In genomic region chr6:167750956-167751358, GRCh38 we compare ENCODE assay signal across 12 cellular contexts.
DNase-seq lines count a peak whose midpoint lies in the region; ATAC-seq and TF ChIP-seq lines count a peak whose summit lies in the region.
"Had no signal": no experiment of that assay in that cellular context is flagged by ENCODE, and none has a peak within 500 bp of the region (broad histone marks: within the 10 kb centered on the region; RNA-seq: fewer than 3 reads in every experiment).

No MANE protein-coding gene starts in this region.

- TF ChIP-seq CTCF in WTC11 (IDR thresholded peaks at IDR 0.05) (no peak), HFFc6 (IDR thresholded peaks at IDR 0.05) (no peak)

- DNase-seq in G401 (ENCODE audit: low spot score): peak; percentile 96
- DNase-seq in WTC11 (ENCODE audit: low spot score): peak; percentile 38
- DNase-seq in iPS DF 4.7 (ENCODE audit: extremely low read depth, low spot score): peak; percentile 46
- peak; percentile 94 for DNase-seq in renal cortical epithelial cell (ENCODE audit: low read depth)
- DNase-seq in HFFc6: no peak
- DNase-seq in COR-L47 (lab: John Stamatoyannopoulos, UW): no peak
- no peak for DNase-seq in GDM1 (lab: John Stamatoyannopoulos, UW)
- DNase-seq in activated gamma-delta T cell treated with Interleukin-2 at 50 U/mL for 16 hours: no peak
- DNase-seq: KG1; naive thymus-derived CD4-positive, alpha-beta T cell had no signal

- no peaks in the 10 kb centered on the region for H3K27me3 Mint-ChIP-seq in WTC11 (ENCODE audit: low read depth)
- peaks cover 1% of the 10 kb centered on the region for H3K27me3 Mint-ChIP-seq in HFFc6 (ENCODE audit: insufficient read depth)

- peak; percentile 88 for ATAC-seq in WTC11
- ATAC-seq: activated T-helper 17 cell treated with anti-CD3 and anti-CD28 coated beads, Interleukin-2, amount 50 U/mL, for 72 hours; naive thymus-derived CD4-positive, alpha-beta T cell had no signal

- POLR2A ChIA-PET in WTC11 (lab: Charles Lee): interaction anchor here (0.6 kb wide), 1 partner anchor 35 kb away, joined by 5 read pairs; no protein-coding TSS in a partner anchor

- H3K36me3 Mint-ChIP-seq in WTC11: no peaks in the 10 kb centered on the region
- no peaks in the 10 kb centered on the region for H3K36me3 Mint-ChIP-seq in HFFc6 (ENCODE audit: low read depth)
- H3K36me3 Mint-ChIP-seq: naive thymus-derived CD4-positive, alpha-beta T cell had no signal

- H3K9me3 Mint-ChIP-seq in WTC11 (peaks cover 7% of the 10 kb centered on the region; the same call in 1 of the 2 replicates), HFFc6 (peaks cover 8% of the 10 kb centered on the region; the same call in 1 of the 2 replicates)
- H3K9me3 Mint-ChIP-seq: activated T-helper 17 cell treated with anti-CD3 and anti-CD28 coated beads, Interleukin-2, amount 50 U/mL, for 72 hours; central memory CD8-positive, alpha-beta T cell had no signal

- H3K4me1 Mint-ChIP-seq in WTC11 (peaks cover 18% of the 10 kb centered on the region), HFFc6 (ENCODE audit: low read depth) (no peaks in the 10 kb centered on the region)
- H3K4me1 Mint-ChIP-seq: activated T-helper 17 cell treated with anti-CD3 and anti-CD28 coated beads, Interleukin-2, amount 50 U/mL, for 72 hours; central memory CD8-positive, alpha-beta T cell had no signal

- no peak overlapping the region for H3K27ac Mint-ChIP-seq in WTC11
- no peak overlapping the region for H3K27ac Mint-ChIP-seq in HFFc6
- H3K27ac Mint-ChIP-seq: activated T-helper 17 cell treated with anti-CD3 and anti-CD28 coated beads, Interleukin-2, amount 50 U/mL, for 72 hours; naive thymus-derived CD4-positive, alpha-beta T cell had no signal

- CTCF ChIA-PET in WTC11 (lab: Charles Lee): no interaction called here

- in situ Hi-C loops in G401 (cut with HindIII; ENCODE audit: low sequenced_read_pairs): no loop called here

- H3K4me3 Mint-ChIP-seq in WTC11 (no peak overlapping the region), HFFc6 (no peak overlapping the region)
- H3K4me3 Mint-ChIP-seq: activated T-helper 17 cell treated with anti-CD3 and anti-CD28 coated beads, Interleukin-2, amount 50 U/mL, for 72 hours; central memory CD8-positive, alpha-beta T cell; naive thymus-derived CD4-positive, alpha-beta T cell had no signal

TF ChIP-seq in WTC11, 78 proteins besides CTCF, POLR2A, EP300 and RAD21:
- TF ChIP-seq E2F1 (CRISPR knock-in tag; IDR thresholded peaks at IDR 0.05): no peak
- no peak for TF ChIP-seq ZNF121 (CRISPR knock-in tag; IDR thresholded peaks at IDR 0.05)
- peak; percentile 53; the same call in 1 of the 2 replicates for TF ChIP-seq FOXP1 (CRISPR knock-in tag; IDR thresholded peaks at IDR 0.05; ENCODE audit: borderline replicate concordance)
- peak; percentile 76 for TF ChIP-seq MAX (CRISPR knock-in tag; IDR thresholded peaks at IDR 0.05)
- peak; percentile 64; the same call in 1 of the 2 replicates for TF ChIP-seq FOXK1 (CRISPR knock-in tag; IDR thresholded peaks at IDR 0.05)
- no peak for TF ChIP-seq ATF3 (CRISPR knock-in tag; conservative IDR thresholded peaks at IDR 0.05)
- TF ChIP-seq ESRRA (CRISPR knock-in tag; IDR thresholded peaks at IDR 0.05; ENCODE audit: borderline replicate concordance): no peak
- TF ChIP-seq ZBTB43 (CRISPR knock-in tag; IDR thresholded peaks at IDR 0.05): no peak
- no peak for TF ChIP-seq NFYB (CRISPR knock-in tag; conservative IDR thresholded peaks at IDR 0.05; ENCODE audit: low read depth)
- peak; percentile 52; the same call in 1 of the 2 replicates for TF ChIP-seq USF1 (CRISPR knock-in tag; IDR thresholded peaks at IDR 0.05)
- peak; percentile 81 for TF ChIP-seq USF2 (CRISPR knock-in tag; IDR thresholded peaks at IDR 0.05)
- TF ChIP-seq FOXP4 (CRISPR knock-in tag; IDR thresholded peaks at IDR 0.05): 0 out of 2 replicates have a peak, but pooled peaks have one; percentile 32
- no peak for TF ChIP-seq CREM (CRISPR knock-in tag; IDR thresholded peaks at IDR 0.05)
TF ChIP-seq in WTC11: peak in this region for 6.

Comparison
In these comparisons a context has a peak if more than half of its experiments do, and no peak if none do; other contexts are left out.
1. DNase-seq: peak in G401 (single experiment), WTC11 (single experiment), iPS DF 4.7 (single experiment) and renal cortical epithelial cell (single experiment); none in HFFc6 (single experiment), COR-L47 (single experiment), GDM1 (single experiment) and activated gamma-delta T cell treated with Interleukin-2 at 50 U/mL for 16 hours (single experiment).